7 cellular contexts compared by ENCODE assay signal in the genomic region with DNA sequence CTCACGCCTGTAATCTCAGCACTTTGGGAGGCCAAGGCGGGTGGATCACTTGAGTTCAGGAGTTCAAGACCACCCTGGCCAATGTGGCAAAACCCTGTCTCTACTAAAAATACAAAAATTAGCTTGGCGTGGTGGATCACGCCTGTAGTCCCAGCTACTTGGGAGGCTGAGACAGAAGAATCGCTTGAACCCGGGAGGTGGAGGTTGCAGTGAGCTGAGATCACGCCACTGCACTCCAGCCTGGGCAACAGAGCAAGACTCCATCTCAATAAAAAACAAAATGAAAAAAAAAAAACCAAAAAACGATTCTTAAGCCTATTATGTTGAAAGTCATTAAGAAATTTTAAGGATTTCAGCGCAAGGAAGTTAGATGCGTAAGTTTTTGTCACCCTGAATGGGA. TPM values are rescaled to one million over a fixed set of nuclear protein-coding genes. Genes with fewer than 3 reads are reported as not detected.
A peak's percentile ranks its signal among the peaks of the same experiment; 100 is the strongest.
DNase-seq lines count a peak whose midpoint lies in the region; ATAC-seq, FAIRE-seq and TF ChIP-seq lines count a peak whose summit lies in the region.
"Not testable (repeated sequence)": the region's sequence is repeated elsewhere in the genome, so short reads cannot be mapped to it uniquely, and the experiment has no call there.

No MANE protein-coding gene starts in this region.

- peaks cover 67% of the 10 kb centered on the region for H3K4me1 Mint-ChIP-seq in CD4-positive, alpha-beta T cell (ENCODE audit: low read depth)
- H3K4me1 Mint-ChIP-seq in HFFc6 (ENCODE audit: low read depth), result peaks cover 35% of the 10 kb centered on the region
- H3K4me1 Mint-ChIP-seq in activated B cell treated with CpG ODN at 0.5 μM for 24 hours, result peaks cover 63% of the 10 kb centered on the region

- TF ChIP-seq RAD21 in K562 (CRISPR knock-in tag; conservative IDR thresholded peaks at IDR 0.05 in 1 of 2, IDR thresholded peaks at IDR 0.05 in 1 of 2), result not testable (repeated sequence)

- peaks cover 18 to 41% of the 10 kb centered on the region in 2 experiments; a peak in 4 of 5 replicates for H3K4me1 ChIP-seq in K562 (replicated peaks in 1 of 2; ENCODE audit: control insufficient read depth in 2 of 2, insufficient read depth in 2 of 2, low read length in 2 of 2)
- peaks cover 20 to 28% of the 10 kb centered on the region in 2 donors for H3K4me1 ChIP-seq in kidney (ENCODE audit: control insufficient read depth in 1 of 2, insufficient read depth in 1 of 2, low read depth in 1 of 2, low read length in 2 of 2)
- H3K4me1 ChIP-seq in sigmoid colon, result peaks cover 0 to 75% (median 63%) of the 10 kb centered on the region in 4 donors
- peaks cover 42% of the 10 kb centered on the region for H3K4me1 ChIP-seq in stomach smooth muscle (ENCODE audit: control insufficient read depth, insufficient read depth, low read length)

- not testable (repeated sequence) for H3K27ac ChIP-seq in CD4-positive, alpha-beta T cell (ENCODE audit: low read depth, low read length); K562 (ENCODE audit: extremely low read depth, low read depth, low read length); kidney (ENCODE audit: low read depth in 2 of 2, low read length in 2 of 2)
- peak overlapping the region; percentile 93 to 96 (median 94) for H3K27ac ChIP-seq in sigmoid colon
- H3K27ac ChIP-seq in stomach smooth muscle (ENCODE audit: low read length), result peak overlapping the region; percentile 91

- H3K27ac Mint-ChIP-seq in CD4-positive, alpha-beta T cell, result peak overlapping the region; percentile 98
- not testable (repeated sequence) for H3K27ac Mint-ChIP-seq in HFFc6
- H3K27ac Mint-ChIP-seq in activated B cell treated with CpG ODN at 0.5 μM for 24 hours, result peak overlapping the region; percentile 69

- not testable (repeated sequence) for FAIRE-seq in K562 (lab: Jason Lieb, UNC); kidney (lab: Jason Lieb, UNC)

- not testable (repeated sequence) for H3K9ac ChIP-seq in K562 (ENCODE audit: insufficient read depth in 1 of 2, low read depth in 2 of 2, low read length in 2 of 2); kidney (ENCODE audit: low read length in 2 of 2); stomach smooth muscle (ENCODE audit: low read length in 2 of 2)

- in situ Hi-C loops in K562 (cut with MboI), result not testable (repeated sequence)

- H3K4me2 ChIP-seq in K562 (ENCODE audit: insufficient read depth, low read length), result not testable (repeated sequence)

- not testable (repeated sequence) for BruUV-seq in K562 (replicated peaks; lab: Mats Ljungman, UMichigan)

- not testable (repeated sequence) for H3K27me3 ChIP-seq in CD4-positive, alpha-beta T cell (ENCODE audit: control insufficient read depth, insufficient read depth, low read length); K562 (ENCODE audit: control insufficient read depth in 2 of 2, insufficient read depth in 2 of 2, low read length in 2 of 2); sigmoid colon; stomach smooth muscle (ENCODE audit: control insufficient read depth in 1 of 2, insufficient read depth in 2 of 2, low read length in 2 of 2)

- not testable (repeated sequence) for H3K9me1 ChIP-seq in K562 (ENCODE audit: control insufficient read depth, insufficient read depth, low read length)

- WGBS in K562 (ENCODE audit: insufficient coverage, low coverage, missing lambda C conversion rate), result 90% methylated on average over 10 of the region's 10 CpGs
- WGBS in sigmoid colon, 2 donors, result 92 to 93% methylated on average over 10 of the region's 10 CpGs

- not testable (repeated sequence) for TF ChIP-seq POLR2A in K562 (conservative IDR thresholded peaks at IDR 0.05); sigmoid colon (IDR thresholded peaks at IDR 0.05)

- H3K27me3 Mint-ChIP-seq in CD4-positive, alpha-beta T cell; HFFc6 (ENCODE audit: insufficient read depth); activated B cell treated with CpG ODN at 0.5 μM for 24 hours: not testable (repeated sequence)

- not testable (repeated sequence) for H2AFZ ChIP-seq in K562 (ENCODE audit: low read depth, low read length)

- CTCF ChIA-PET in CD4-positive, alpha-beta T cell (lab: Charles Lee), result interaction anchor here (1.3 kb wide), 1 partner anchor 44 kb away, joined by 5 read pairs; no protein-coding TSS in a partner anchor
- CTCF ChIA-PET in activated B cell treated with CpG ODN at 0.5 μM for 24 hours (lab: Charles Lee) (interaction anchor here (1.2 kb wide), 1 partner anchor 44 kb away, joined by 6 read pairs; no protein-coding TSS in a partner anchor), K562 (lab: Yijun Ruan, JAX; ENCODE audit: low intra/inter-chr PET ratio) (interaction anchor here (0.6 kb wide), 1 partner anchor 396 kb away, joined by 3 read pairs; no protein-coding TSS in a partner anchor)

- DNase-seq in CD4-positive, alpha-beta T cell; HFFc6; activated B cell treated with CpG ODN at 0.5 μM for 24 hours; K562 (ENCODE audit: extremely low read depth in 1 of 4, low spot score in 3 of 4); sigmoid colon: not testable (repeated sequence)
- DNase-seq in kidney, result peak; percentile 21

- POLR2A ChIA-PET in CD4-positive, alpha-beta T cell (lab: Charles Lee), result interaction anchor here (1.5 to 6.7 kb wide), 4 partner anchors 39 to 90 kb away, joined by 3 to 141 read pairs (median 12); partner anchors contain the start of gene AP5Z1
- POLR2A ChIA-PET in activated B cell treated with CpG ODN at 0.5 μM for 24 hours (lab: Charles Lee) (interaction anchor here (0.7 to 6.1 kb wide), 5 partner anchors 28 to 359 kb away, joined by 4 to 151 read pairs (median 4); partner anchors contain the start of gene AP5Z1), K562 (lab: Yijun Ruan, JAX) (interaction anchor here (1.2 kb wide), 1 partner anchor 16 kb away, joined by 3 read pairs; no protein-coding TSS in a partner anchor)

- ATAC-seq in CD4-positive, alpha-beta T cell (ENCODE audit: poor library complexity); activated B cell treated with CpG ODN at 0.5 μM for 24 hours (ENCODE audit: low read depth); K562: not testable (repeated sequence)

- H3K36me3 ChIP-seq in K562 (ENCODE audit: control insufficient read depth, insufficient read depth, low read length), result peaks cover 20% of the 10 kb centered on the region; the same call in 2 of the 3 replicates
- H3K36me3 ChIP-seq in kidney (ENCODE audit: control insufficient read depth in 1 of 2, insufficient read depth in 2 of 2, low read length in 2 of 2); sigmoid colon; stomach smooth muscle (ENCODE audit: control insufficient read depth in 2 of 2, insufficient read depth in 2 of 2, low read length in 2 of 2): not testable (repeated sequence)

- peaks cover 53% of the 10 kb centered on the region for H3K36me3 Mint-ChIP-seq in CD4-positive, alpha-beta T cell (ENCODE audit: low read depth)
- H3K36me3 Mint-ChIP-seq in HFFc6 (ENCODE audit: low read depth), result not testable (repeated sequence)
- peaks cover 20% of the 10 kb centered on the region for H3K36me3 Mint-ChIP-seq in activated B cell treated with CpG ODN at 0.5 μM for 24 hours (ENCODE audit: low read depth)

- not testable (repeated sequence) for H3K4me3 ChIP-seq in K562; kidney (ENCODE audit: low read length in 2 of 2); sigmoid colon; stomach smooth muscle (ENCODE audit: low read length in 2 of 2)

- H4K20me1 ChIP-seq in K562 (replicated peaks; ENCODE audit: control insufficient read depth, insufficient read depth, low read length), result peaks cover 58% of the 10 kb centered on the region

- H3K9me3 ChIP-seq in CD4-positive, alpha-beta T cell (ENCODE audit: control insufficient read depth, low read length); K562 (replicated peaks; ENCODE audit: control insufficient read depth, insufficient read depth, low read depth, low read length); kidney (ENCODE audit: control insufficient read depth in 1 of 2, low read length in 2 of 2); sigmoid colon; stomach smooth muscle (ENCODE audit: control insufficient read depth in 2 of 2, low read length in 2 of 2): not testable (repeated sequence)

- intact Hi-C loops in CD4-positive, alpha-beta T cell (cut with DNase I, micrococcal nuclease), result loop anchor here in 1 of 2 experiments (2.0 kb wide), 1 partner anchor 67 kb away; no protein-coding TSS in a partner anchor
- intact Hi-C loops in activated B cell treated with CpG ODN at 0.5 μM for 24 hours (cut with micrococcal nuclease); K562 (cut with micrococcal nuclease); kidney (cut with DNase I); sigmoid colon (cut with DNase I): not testable (repeated sequence)

- not testable (repeated sequence) for TF ChIP-seq EP300 in K562 (IDR thresholded peaks at IDR 0.05; ENCODE audit: low read length); sigmoid colon (IDR thresholded peaks at IDR 0.05)

- H3K79me2 ChIP-seq in K562 (ENCODE audit: control insufficient read depth, insufficient read depth, low read length), result peaks cover 79% of the 10 kb centered on the region

- not testable (repeated sequence) for H3K9me3 Mint-ChIP-seq in CD4-positive, alpha-beta T cell; HFFc6; activated B cell treated with CpG ODN at 0.5 μM for 24 hours

- not testable (repeated sequence) for H3K4me3 Mint-ChIP-seq in CD4-positive, alpha-beta T cell; activated B cell treated with CpG ODN at 0.5 μM for 24 hours
- H3K4me3 Mint-ChIP-seq in HFFc6, result 0 out of 2 replicates have a peak overlapping the region, but pooled peaks have one; percentile 20

- TF ChIP-seq CTCF in CD4-positive, alpha-beta T cell (IDR thresholded peaks at IDR 0.05); HFFc6 (IDR thresholded peaks at IDR 0.05); activated B cell treated with CpG ODN at 0.5 μM for 24 hours (IDR thresholded peaks at IDR 0.05); K562 (IDR thresholded peaks at IDR 0.05 in 2 of 3, conservative IDR thresholded peaks at IDR 0.05 in 1 of 3; ENCODE audit: insufficient read depth in 2 of 3, low read depth in 1 of 3, low read length in 3 of 3); kidney (IDR thresholded peaks at IDR 0.05; ENCODE audit: borderline replicate concordance, extremely low read depth, insufficient read depth); sigmoid colon (IDR thresholded peaks at IDR 0.05): not testable (repeated sequence)

RNA-seq across cellular contexts. Expression of gene FOXK1, which starts 3.6 kb away (rescaled TPM):
- total RNA-seq in CD4-positive, alpha-beta T cell, result 10 to 100 TPM; 67.8 to 68.1 TPM
- total RNA-seq in HFFc6 (2021; fragmentation: NEBNext Ultra II Directional; extraction: Animal tissue kit (Norgen Biotek cat#: 25700)), result 10 to 100 TPM; 33.8 to 39.4 (median 36.2) TPM
- total RNA-seq in activated B cell treated with CpG ODN at 0.5 μM for 24 hours, result 37.5 and 42.7 TPM in 2 replicates
- 35.6 and 74.5 TPM in 2 replicates for total RNA-seq in K562 (2011; cell fraction: chromatin; rRNA removed; ENCODE audit: low replicate concordance)
- total RNA-seq in K562 (2011; cell fraction: nucleolus; rRNA removed), result 43.2 and 43.6 TPM in 2 replicates
- 40.0 and 43.0 TPM in 2 replicates for total RNA-seq in K562 (2011; cell fraction: nucleoplasm; rRNA removed)
- total RNA-seq in K562 (2014; rRNA removed), result 17.0 and 19.5 TPM in 2 replicates
- 8.1 and 9.1 TPM in 2 replicates for total RNA-seq in K562 (2014; rRNA removed; fragmentation: Illumina TruSeq; extraction: Trizol)
- total RNA-seq in K562 (2015; rRNA removed; fragmentation: Illumina TruSeq; extraction: Trizol), result 8.5 and 9.1 TPM in 2 replicates
- 42.2 and 45.5 TPM in 2 replicates for total RNA-seq in K562 (2021)
- 2.9 and 4.2 TPM in 2 replicates for polyA plus RNA-seq in K562 (2011; rRNA removed)
- polyA plus RNA-seq in K562 (2011; cell fraction: cytosol; rRNA removed), result 3.6 and 6.2 TPM in 2 replicates
- polyA plus RNA-seq in K562 (2011; cell fraction: nucleus; rRNA removed), result 7.9 and 12.0 TPM in 2 replicates
- polyA plus RNA-seq in K562 (2012), result 6.4 and 7.3 TPM in 2 replicates
- polyA plus RNA-seq in K562 (2014; fragmentation: Illumina TruSeq; extraction: Trizol), result 5.0 and 6.8 TPM in 2 replicates
- polyA plus RNA-seq in K562 (2014; fragmentation: Nextera tagmentation; extraction: Ambion mirVana), result under 1 TPM; 0.32 to 0.34 TPM
- 11.8 TPM in 2 replicates for polyA plus RNA-seq in K562 (2014; rRNA removed)
- 6.7 and 8.7 TPM in 2 replicates for polyA minus RNA-seq in K562 (2011; rRNA and poly(A)+ RNA removed)
- 21.3 and 27.0 TPM in 2 replicates for polyA minus RNA-seq in K562 (2011; cell fraction: cytosol; rRNA and poly(A)+ RNA removed)
- polyA minus RNA-seq in K562 (2011; cell fraction: nucleus; rRNA and poly(A)+ RNA removed), result 9.7 and 11.6 TPM in 2 replicates
- 44.2 TPM for total RNA-seq in kidney
- polyA plus RNA-seq in kidney (ENCODE audit: insufficient read depth, low read depth, low replicate concordance), result 3.9 TPM
- 10 to 100 TPM; 15.8 to 47.1 (median 18.0) TPM for total RNA-seq in sigmoid colon
- polyA plus RNA-seq in sigmoid colon, result 10 to 100 TPM in 1 of 3 donors, 1 to 10 TPM in 2; 1.8 to 18.1 (median 3.0) TPM
